ENCODE assay signal across 10 cellular contexts in the genomic region with DNA sequence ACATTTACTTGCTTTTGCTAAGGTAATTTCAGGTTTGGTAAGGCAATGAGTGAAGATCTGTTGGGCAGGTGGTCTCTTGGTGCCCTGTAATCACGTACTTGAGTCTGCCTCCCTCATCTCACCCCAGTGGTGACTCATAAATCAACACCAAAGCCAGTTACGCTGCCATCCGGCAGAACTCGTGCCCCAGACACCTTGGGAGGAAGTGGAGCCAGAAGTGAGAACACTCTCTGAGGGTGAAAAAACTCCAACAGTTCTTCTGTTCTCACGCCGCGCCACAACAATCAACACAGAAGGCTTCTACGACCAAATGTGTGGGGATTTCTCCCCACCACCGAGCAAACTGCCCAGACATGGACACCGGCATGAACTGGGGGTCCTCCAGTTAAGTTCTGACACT.
DNase-seq lines count a peak whose midpoint lies in the region; ATAC-seq and FAIRE-seq lines count a peak whose summit lies in the region.
"Had no signal": no experiment of that assay in that cellular context is flagged by ENCODE, and none has a peak within 500 bp of the region (broad histone marks: within the 10 kb centered on the region; RNA-seq: fewer than 3 reads in every experiment).

No MANE protein-coding gene starts in this region.

- H3K27me3 Mint-ChIP-seq in activated naive CD4-positive, alpha-beta T cell treated with anti-CD3 and anti-CD28 coated beads, Interleukin-2, amount 50 U/mL, for 24 hours: no peaks in the 10 kb centered on the region

- H3K4me1 Mint-ChIP-seq in activated naive CD4-positive, alpha-beta T cell treated with anti-CD3 and anti-CD28 coated beads, Interleukin-2, amount 50 U/mL, for 24 hours: peaks cover 93% of the 10 kb centered on the region

- H3K4me3 Mint-ChIP-seq in activated naive CD4-positive, alpha-beta T cell treated with anti-CD3 and anti-CD28 coated beads, Interleukin-2, amount 50 U/mL, for 24 hours: peak overlapping the region; percentile 77

- ATAC-seq in HG02588 (IDR thresholded peaks at IDR 0.05; ENCODE audit: unreplicated experiment): peak; percentile 76

- FAIRE-seq in RCC 7860 (lab: Jason Lieb, UNC) (no peak), frontal cortex (lab: Jason Lieb, UNC) (no peak)
- FAIRE-seq: colon, G401.6 had no signal

- peak overlapping the region; percentile 98 for H3K27ac Mint-ChIP-seq in activated naive CD4-positive, alpha-beta T cell treated with anti-CD3 and anti-CD28 coated beads, Interleukin-2, amount 50 U/mL, for 24 hours

- H3K36me3 Mint-ChIP-seq in activated naive CD4-positive, alpha-beta T cell treated with anti-CD3 and anti-CD28 coated beads, Interleukin-2, amount 50 U/mL, for 24 hours: peaks cover 3% of the 10 kb centered on the region

- H3K9me3 Mint-ChIP-seq in activated naive CD4-positive, alpha-beta T cell treated with anti-CD3 and anti-CD28 coated beads, Interleukin-2, amount 50 U/mL, for 24 hours: no peaks in the 10 kb centered on the region

- peak; percentile 80 for DNase-seq in Daoy (ENCODE audit: low read depth)
- peak; percentile 52 for DNase-seq in RCC 7860 (ENCODE audit: low spot score)
- DNase-seq in pulmonary artery endothelial cell (ENCODE audit: low read depth, low spot score): peak; percentile 39
- no peak for DNase-seq in frontal cortex (ENCODE audit: low spot score in 2 of 2)
- no peak for DNase-seq in DMS153 treated with DMSO at 0.1 percent for 48 hours (lab: John Stamatoyannopoulos, UW; ENCODE audit: unreplicated experiment)
- DNase-seq in GM19240 (ENCODE audit: insufficient read length, low spot score): no peak

Comparison
In these comparisons a context has a peak if more than half of its experiments do, and no peak if none do; other contexts are left out.
1. DNase-seq: peak in Daoy (single experiment), RCC 7860 (single experiment) and pulmonary artery endothelial cell (single experiment); none in frontal cortex (0 of 2), DMS153 treated with DMSO at 0.1 percent for 48 hours (single experiment) and GM19240 (single experiment).